Comparison of ENCODE assay signal across 20 cellular contexts in genomic region chr10:101453318-101453717, GRCh38.
"Had no signal": no experiment of that assay in that cellular context is flagged by ENCODE, and none has a peak within 500 bp of the region (broad histone marks: within the 10 kb centered on the region; RNA-seq: fewer than 3 reads in every experiment).

No MANE protein-coding gene starts in this region.

- H3K27ac Mint-ChIP-seq: activated B cell treated with CpG ODN at 0.5 μM for 24 hours; activated CD8-positive, alpha-beta T cell treated with anti-CD3 and anti-CD28 coated beads, Interleukin-2, amount 10 ng/mL, durations not matched to agents 7 days and 5 days; activated T-cell treated with anti-CD3 and anti-CD28 coated beads, Interleukin-2, amount 50 U/mL, for 24 hours; neural progenitor cell; progenitor cell of endocrine pancreas; T-cell had no signal

- H3K36me3 ChIP-seq: breast epithelium, esophagus squamous epithelium, gastrocnemius medialis, left lung, neural progenitor cell, suprapubic skin, transverse colon, uterus had no signal

- H3K4me1 ChIP-seq: left lung, uterus had no signal

- H3K9me3 Mint-ChIP-seq: activated B cell treated with CpG ODN at 0.5 μM for 24 hours; activated T-cell treated with anti-CD3 and anti-CD28 coated beads, Interleukin-2, amount 50 U/mL, for 24 hours; neural progenitor cell; stimulated activated naive CD8-positive, alpha-beta T cell treated with anti-CD3 and anti-CD28 coated beads, Interleukin-15, amount 100 ng/mL, for 72 hours; T-cell had no signal

- H3K27me3 ChIP-seq: breast epithelium, esophagus squamous epithelium, gastrocnemius medialis, left lung, neural progenitor cell, suprapubic skin, transverse colon, uterus had no signal

- DNase-seq: activated B cell treated with CpG ODN at 0.5 μM for 24 hours; activated CD4-positive, alpha-beta T cell treated with anti-CD3 and anti-CD28 coated beads for 48 hours; activated naive CD4-positive, alpha-beta T cell treated with anti-CD3 and anti-CD28 coated beads, Interleukin-2, amount 50 U/mL, for 16 hours; activated T-cell treated with anti-CD3 and anti-CD28 coated beads, Interleukin-2, amount 50 U/mL, for 24 hours; effector CD8-positive, alpha-beta T cell; esophagus squamous epithelium; gastrocnemius medialis; head of caudate nucleus; left lung; stimulated activated CD4-positive, alpha-beta T cell treated with anti-CD3 and anti-CD28 coated beads, Interleukin-15, amount 100 ng/mL, for 24 hours; stimulated activated CD4-positive, alpha-beta T cell treated with anti-CD3 and anti-CD28 coated beads, Interleukin-2, amount 100 ng/mL, for 48 hours; transverse colon; uterus had no signal

- H3K36me3 Mint-ChIP-seq: neural progenitor cell, T-cell had no signal

- H3K27me3 Mint-ChIP-seq: activated B cell treated with CpG ODN at 0.5 μM for 24 hours; activated T-cell treated with anti-CD3 and anti-CD28 coated beads, Interleukin-2, amount 50 U/mL, for 24 hours; stimulated activated naive CD8-positive, alpha-beta T cell treated with anti-CD3 and anti-CD28 coated beads, Interleukin-15, amount 100 ng/mL, for 72 hours; T-cell had no signal

- ATAC-seq: gastrocnemius medialis, left lung had no signal

- H3K9ac ChIP-seq: neural progenitor cell had no signal

- H3K4me3 Mint-ChIP-seq: activated B cell treated with CpG ODN at 0.5 μM for 24 hours; activated CD8-positive, alpha-beta T cell treated with anti-CD3 and anti-CD28 coated beads, Interleukin-2, amount 10 ng/mL, durations not matched to agents 7 days and 5 days; activated T-cell treated with anti-CD3 and anti-CD28 coated beads, Interleukin-2, amount 50 U/mL, for 24 hours; neural progenitor cell; T-cell had no signal

- H3K4me3 ChIP-seq: breast epithelium, esophagus squamous epithelium, gastrocnemius medialis, left lung, neural progenitor cell, suprapubic skin, transverse colon, uterus had no signal

- H3K9me3 ChIP-seq: breast epithelium, esophagus squamous epithelium, gastrocnemius medialis, left lung, suprapubic skin, transverse colon, uterus had no signal
